ENCODE assay signal across 26 cellular contexts in the genomic region with DNA sequence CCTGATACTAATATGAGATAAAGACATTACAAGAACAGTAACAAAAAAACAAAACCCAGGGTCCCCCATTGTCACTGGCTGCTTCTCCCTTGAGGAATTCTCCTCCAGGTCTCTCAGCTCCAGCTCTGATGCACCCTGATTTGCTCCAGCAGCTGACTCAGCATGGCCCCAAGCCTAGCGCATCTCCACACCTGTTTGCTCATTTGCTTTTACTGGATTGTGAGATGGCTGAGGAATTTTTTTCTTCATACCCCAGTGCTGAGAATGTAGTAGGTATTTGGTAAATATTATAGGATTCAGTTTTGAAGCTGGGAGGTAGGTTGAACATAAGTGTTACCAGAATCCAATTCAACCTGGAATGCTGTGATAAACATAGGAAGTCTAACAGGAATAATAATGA.
DNase-seq lines count a peak whose midpoint lies in the region; ATAC-seq, FAIRE-seq and TF ChIP-seq lines count a peak whose summit lies in the region.
"Had no signal": no experiment of that assay in that cellular context is flagged by ENCODE, and none has a peak within 500 bp of the region (broad histone marks: within the 10 kb centered on the region; RNA-seq: fewer than 3 reads in every experiment).

No MANE protein-coding gene starts in this region.

- POLR2A ChIA-PET in IMR-90 (lab: Charles Lee; ENCODE audit: unreplicated experiment), result no interaction called here
- POLR2A ChIA-PET in PC-3 (lab: Charles Lee; ENCODE audit: unreplicated experiment), result no interaction called here

- H2BK120ac ChIP-seq in IMR-90 (ENCODE audit: low read depth, low read length), result 0 out of 2 replicates have a peak overlapping the region, but pooled peaks have one; percentile 22

- no peaks in the 10 kb centered on the region for H4K20me1 ChIP-seq in IMR-90 (ENCODE audit: insufficient read depth, low read length)
- H4K20me1 ChIP-seq in PC-3 (ENCODE audit: low read length), result no peaks in the 10 kb centered on the region
- H4K20me1 ChIP-seq in keratinocyte (ENCODE audit: control insufficient read depth, extremely low read depth, insufficient read depth, low read length), result no peaks in the 10 kb centered on the region
- H4K20me1 ChIP-seq: BLaER1 had no signal

- H3K23ac ChIP-seq in IMR-90 (ENCODE audit: low read depth, low read length), result no peak overlapping the region

- H2AK9ac ChIP-seq in IMR-90 (replicated peaks; ENCODE audit: low read depth, low read length, poor library complexity), result no peak overlapping the region

- H3F3A ChIP-seq in PC-3 (ENCODE audit: low read length, unreplicated experiment), result no peaks in the 10 kb centered on the region

- H2BK15ac ChIP-seq in IMR-90 (ENCODE audit: low read depth, low read length), result no peak overlapping the region

- no peak overlapping the region for H4K8ac ChIP-seq in IMR-90 (ENCODE audit: low read depth in 2 of 2, low read length in 2 of 2)

- H2BK5ac ChIP-seq in IMR-90 (ENCODE audit: low read depth, low read length, poor library complexity, severe bottlenecking), result no peak overlapping the region

- CTCF ChIA-PET in IMR-90 (lab: Yijun Ruan, JAX) (no interaction called here), PC-3 (lab: Charles Lee) (interaction anchor here (0.6 kb wide), 1 partner anchor 341 kb away, joined by 4 read pairs; no protein-coding TSS in a partner anchor)

- H2AK5ac ChIP-seq in IMR-90 (ENCODE audit: low read depth, low read length), result no peak overlapping the region

- no peaks in the 10 kb centered on the region for H3K79me2 ChIP-seq in PC-3 (ENCODE audit: low read length)
- no peaks in the 10 kb centered on the region for H3K79me2 ChIP-seq in keratinocyte (ENCODE audit: control insufficient read depth, insufficient read depth, low read length)

- no peaks in the 10 kb centered on the region for H3K9me2 ChIP-seq in PC-3 (replicated peaks; ENCODE audit: low read length)

- H3K27ac ChIP-seq in IMR-90 (ENCODE audit: insufficient read depth, low read length), result no peak overlapping the region
- H3K27ac ChIP-seq in PC-3 (ENCODE audit: low read length), result no peak overlapping the region
- no peak overlapping the region for H3K27ac ChIP-seq in keratinocyte (ENCODE audit: control insufficient read depth, insufficient read depth, low read length)
- H3K27ac ChIP-seq: BLaER1, HL-60, PC-9, RWPE1 had no signal

- H3K36me3 ChIP-seq in IMR-90 (ENCODE audit: control insufficient read depth, insufficient read depth, low read length) (no peaks in the 10 kb centered on the region), PC-3 (ENCODE audit: low read depth, low read length) (no peaks in the 10 kb centered on the region), keratinocyte (ENCODE audit: control insufficient read depth in 2 of 2, extremely low read depth in 1 of 2, insufficient read depth in 2 of 2, low read length in 2 of 2) (no peaks in the 10 kb centered on the region)
- H3K36me3 ChIP-seq: BLaER1 had no signal

- TF ChIP-seq CTCF in IMR-90 (conservative IDR thresholded peaks at IDR 0.05; ENCODE audit: low read depth, low read length) (no peak), PC-3 (conservative IDR thresholded peaks at IDR 0.05; ENCODE audit: low read depth, low read length) (no peak), keratinocyte (optimal IDR thresholded peaks at IDR 0.05 in 1 of 3, IDR thresholded peaks at IDR 0.05 in 1 of 3, conservative IDR thresholded peaks at IDR 0.05 in 1 of 3; ENCODE audit: extremely low read depth in 1 of 3, insufficient read depth in 2 of 3, low read length in 3 of 3) (no peak)

- H3K4ac ChIP-seq in IMR-90 (ENCODE audit: low read depth, low read length), result peak overlapping the region; percentile 50

- H4K91ac ChIP-seq in IMR-90 (ENCODE audit: insufficient read depth, low read depth, low read length), result 0 out of 2 replicates have a peak overlapping the region, but pooled peaks have one; percentile 19

- no CpG with 5 or more reads among the region's 1 CpG for WGBS in IMR-90 (ENCODE audit: extremely low coverage in 2 of 2, insufficient read length in 1 of 2), 2 experiments

- FAIRE-seq in keratinocyte (lab: Jason Lieb, UNC), result peak; percentile 43
- FAIRE-seq: GM12891 had no signal

- H3K4me1 ChIP-seq in IMR-90 (ENCODE audit: control insufficient read depth, insufficient read depth, low read length) (0 out of 2 replicates have a peak, but pooled peaks cover 6% of the 10 kb centered on the region), PC-3 (ENCODE audit: insufficient read depth, low read length) (peaks cover 33% of the 10 kb centered on the region), keratinocyte (ENCODE audit: control insufficient read depth, extremely low read depth, insufficient read depth, low read length) (peaks cover 18% of the 10 kb centered on the region)

- H2AFZ ChIP-seq in IMR-90 (replicated peaks; ENCODE audit: low read length, poor library complexity) (no peak overlapping the region), PC-3 (ENCODE audit: low read length) (no peak overlapping the region), keratinocyte (ENCODE audit: control insufficient read depth, low read length) (no peak overlapping the region)
- H2AFZ ChIP-seq: GM23338, PC-9 had no signal

- H3K9me3 ChIP-seq in IMR-90 (ENCODE audit: control insufficient read depth, insufficient read depth, low read length) (no peaks in the 10 kb centered on the region), PC-3 (ENCODE audit: low read length) (no peaks in the 10 kb centered on the region), keratinocyte (ENCODE audit: control insufficient read depth, low read depth, low read length) (no peaks in the 10 kb centered on the region)
- H3K9me3 ChIP-seq: BLaER1 had no signal

- TF ChIP-seq RAD21 in IMR-90 (IDR thresholded peaks at IDR 0.05; ENCODE audit: low read length), result no peak

- ATAC-seq in IMR-90 (ENCODE audit: low read depth), result no peak
- peak; percentile 92 for ATAC-seq in PC-3
- ATAC-seq in GM19455 (IDR thresholded peaks at IDR 0.05; ENCODE audit: unreplicated experiment), result no peak
- ATAC-seq: GM23338, HCT116 had no signal

- intact Hi-C loops in IMR-90 (cut with micrococcal nuclease), result no loop called here
- intact Hi-C loops in PC-3 (cut with micrococcal nuclease), result no loop called here

- H3K9ac ChIP-seq in IMR-90 (ENCODE audit: low read depth, low read length), result no peak overlapping the region
- no peak overlapping the region for H3K9ac ChIP-seq in PC-3 (ENCODE audit: low read length)
- H3K9ac ChIP-seq in keratinocyte (ENCODE audit: control insufficient read depth, extremely low read depth, insufficient read depth, low read length), result no peak overlapping the region
- H3K9ac ChIP-seq: BLaER1 had no signal

- no peak overlapping the region for H3K14ac ChIP-seq in IMR-90 (replicated peaks; ENCODE audit: low read depth, low read length)

- H3K4me2 ChIP-seq in IMR-90 (ENCODE audit: low read depth, low read length) (no peak overlapping the region), PC-3 (ENCODE audit: low read length) (peak overlapping the region; percentile 9), keratinocyte (ENCODE audit: control insufficient read depth, extremely low read depth, insufficient read depth, low read depth, low read length) (no peak overlapping the region)
- H3K4me2 ChIP-seq: GM23338, PC-9 had no signal

- no peaks in the 10 kb centered on the region for H3K79me1 ChIP-seq in IMR-90 (ENCODE audit: low read depth in 1 of 2, low read length in 2 of 2)

- in situ Hi-C loops in IMR-90 (cut with MboI; ENCODE audit: low sequenced_read_pairs), result no loop called here

- no peak for DNase-seq in IMR-90
- peak; percentile 74 for DNase-seq in PC-3
- peak; percentile 26 for DNase-seq in keratinocyte (ENCODE audit: low read depth, low spot score)
- DNase-seq in renal cortical epithelial cell (ENCODE audit: low read depth), result peak; percentile 36
- no peak for DNase-seq in stimulated activated CD8-positive, alpha-beta memory T cell treated with anti-CD3 and anti-CD28 coated beads, Interleukin-4, amount 100 ng/mL, for 48 hours
- DNase-seq in NCI-H2107 treated with DMSO at 0.1 percent for 48 hours (lab: John Stamatoyannopoulos, UW; ENCODE audit: unreplicated experiment), result no peak
- DNase-seq: ACHN; CD4-positive, alpha-beta T cell; COR-L47; DMS 273 treated with DMSO at 0.1 percent for 48 hours; DND-41; KG1; NCI-H1105; NCI-H146; NCI-H2029; NCI-H446; NCI-H526 treated with DMSO at 0.1 percent for 48 hours; SIG-M5 had no signal

- H4K5ac ChIP-seq in IMR-90 (ENCODE audit: low read depth, low read length), result no peak overlapping the region

- H3K4me3 ChIP-seq in IMR-90 (ENCODE audit: insufficient read depth, low read depth, low read length) (no peak overlapping the region), PC-3 (ENCODE audit: low read length) (no peak overlapping the region), keratinocyte (ENCODE audit: control insufficient read depth in 2 of 3, extremely low read depth in 1 of 3, insufficient read depth in 2 of 3, low read depth in 1 of 3, low read length in 3 of 3) (no peak overlapping the region)
- H3K4me3 ChIP-seq: BLaER1, GM23338, PC-9 had no signal

- dilution Hi-C loops in IMR-90 (cut with HindIII; ENCODE audit: low sequenced_read_pairs, unreplicated experiment), result no loop called here
- dilution Hi-C loops in keratinocyte (cut with MboI; ENCODE audit: extremely low pct_ligation_motif_present, low sequenced_read_pairs), result no loop called here

- BruUV-seq in IMR-90 (replicated peaks; lab: Mats Ljungman, UMichigan) (no TSS peak), PC-3 (replicated peaks; lab: Mats Ljungman, UMichigan) (no TSS peak)

- H3K27me3 ChIP-seq in IMR-90 (ENCODE audit: control insufficient read depth, insufficient read depth, low read length) (no peaks in the 10 kb centered on the region), PC-3 (ENCODE audit: low read length) (no peaks in the 10 kb centered on the region), keratinocyte (ENCODE audit: control insufficient read depth, extremely low read depth, insufficient read depth, low read length) (no peaks in the 10 kb centered on the region)
- H3K27me3 ChIP-seq: BLaER1 had no signal

- peak overlapping the region; percentile 34; the same call in 1 of the 2 replicates for H2BK20ac ChIP-seq in IMR-90 (ENCODE audit: low read depth, low read length)

- no peak overlapping the region for H3K18ac ChIP-seq in IMR-90 (ENCODE audit: low read depth, low read length)

- no peak overlapping the region for H3K56ac ChIP-seq in IMR-90 (ENCODE audit: extremely low read depth, insufficient read depth, low read length)

- no peak for TF ChIP-seq POLR2A in IMR-90 (IDR thresholded peaks at IDR 0.05; ENCODE audit: low read depth, low read length)

- H3K9me1 ChIP-seq in IMR-90 (ENCODE audit: insufficient read depth, low read length) (peaks cover 13% of the 10 kb centered on the region; the same call in 1 of the 2 replicates), keratinocyte (ENCODE audit: control insufficient read depth, extremely low read depth, insufficient read depth, low read length) (peaks cover 2% of the 10 kb centered on the region)

TF ChIP-seq in IMR-90, 13 proteins besides CTCF, POLR2A, EP300 and RAD21 (continues in another document):
- TF ChIP-seq NFE2L2 (IDR thresholded peaks at IDR 0.05; ENCODE audit: low read depth, low read length), result no peak
- no peak for TF ChIP-seq MAZ (IDR thresholded peaks at IDR 0.05; ENCODE audit: borderline replicate concordance, low read depth, low read length)

Comparison
In these comparisons a context has a peak if more than half of its experiments do, and no peak if none do; other contexts are left out.
1. DNase-seq: peak in PC-3 (single experiment), keratinocyte (single experiment) and renal cortical epithelial cell (single experiment); none in IMR-90 (single experiment), stimulated activated CD8-positive, alpha-beta memory T cell treated with anti-CD3 and anti-CD28 coated beads, Interleukin-4, amount 100 ng/mL, for 48 hours (single experiment) and NCI-H2107 treated with DMSO at 0.1 percent for 48 hours (single experiment).